ENCODE assay signal across 28 cellular contexts in the genomic region with DNA sequence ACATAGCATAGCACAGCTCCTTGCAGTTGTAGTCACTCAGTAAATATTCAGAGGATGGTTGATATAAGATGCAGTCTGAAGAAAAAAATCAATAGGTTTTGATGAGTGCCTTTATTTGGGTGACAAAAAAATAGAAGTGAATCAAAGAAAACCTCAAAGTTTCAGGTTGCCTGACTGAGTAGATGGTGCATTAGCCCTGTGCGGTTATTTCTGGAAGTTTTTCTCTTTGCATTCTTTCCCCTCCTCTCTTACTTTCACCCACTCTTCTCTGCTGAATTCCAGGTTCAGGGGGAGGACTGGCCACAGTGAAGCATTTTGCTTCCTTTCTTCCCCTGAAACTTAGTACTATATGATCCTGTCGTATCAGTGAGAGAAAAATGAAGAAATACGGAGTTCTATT. TPM values are rescaled to one million over a fixed set of nuclear protein-coding genes. Genes with fewer than 3 reads are reported as not detected.
A peak's percentile ranks its signal among the peaks of the same experiment; 100 is the strongest.
DNase-seq lines count a peak whose midpoint lies in the region; ATAC-seq, FAIRE-seq and TF ChIP-seq lines count a peak whose summit lies in the region.
"Had no signal": no experiment of that assay in that cellular context is flagged by ENCODE, and none has a peak within 500 bp of the region (broad histone marks: within the 10 kb centered on the region; RNA-seq: fewer than 3 reads in every experiment).

No MANE protein-coding gene starts in this region.

- no peak for ATAC-seq in HG03175 (IDR thresholded peaks at IDR 0.05; ENCODE audit: unreplicated experiment)
- no peak for ATAC-seq in HG03442 (IDR thresholded peaks at IDR 0.05; ENCODE audit: unreplicated experiment)
- ATAC-seq: GM12878 had no signal

- H3K27me3 ChIP-seq in KMS-11 (ENCODE audit: insufficient read depth, low read depth), result no peaks in the 10 kb centered on the region
- H3K27me3 ChIP-seq in astrocyte (ENCODE audit: insufficient read depth, low read length), result no peaks in the 10 kb centered on the region
- H3K27me3 ChIP-seq in neural progenitor cell, result no peaks in the 10 kb centered on the region
- H3K27me3 ChIP-seq: BLaER1 had no signal

- H3K9me3 ChIP-seq in astrocyte (ENCODE audit: insufficient read depth, low read depth, low read length) (no peaks in the 10 kb centered on the region), neural progenitor cell (ENCODE audit: low read depth) (no peaks in the 10 kb centered on the region)
- H3K9me3 ChIP-seq: BE2C, BLaER1 had no signal

- no peak overlapping the region for H2AFZ ChIP-seq in KMS-11 (ENCODE audit: low read depth)
- H2AFZ ChIP-seq in astrocyte (ENCODE audit: low read depth, low read length), result no peak overlapping the region
- H2AFZ ChIP-seq in neural progenitor cell (replicated peaks), result peak overlapping the region; percentile 18

- H3K4me3 ChIP-seq in KMS-11 (IDR thresholded peaks at IDR 0.05; ENCODE audit: insufficient read depth, low read depth, low read length) (no peak overlapping the region), astrocyte (ENCODE audit: insufficient read depth, low read depth, low read length) (no peak overlapping the region), neural progenitor cell (no peak overlapping the region)
- H3K4me3 ChIP-seq: BLaER1, GM12878 had no signal

- H3K36me3 ChIP-seq in KMS-11 (ENCODE audit: insufficient read depth), result no peaks in the 10 kb centered on the region
- no peaks in the 10 kb centered on the region for H3K36me3 ChIP-seq in astrocyte (ENCODE audit: insufficient read depth, low read length)
- H3K36me3 ChIP-seq in neural progenitor cell, result no peaks in the 10 kb centered on the region
- H3K36me3 ChIP-seq: BE2C, BLaER1 had no signal

- H3K4me3 Mint-ChIP-seq in astrocyte (ENCODE audit: unreplicated experiment), result no peak overlapping the region
- no peak overlapping the region for H3K4me3 Mint-ChIP-seq in neural progenitor cell
- H3K4me3 Mint-ChIP-seq: CD14-positive monocyte; CD4-positive, alpha-beta memory T cell; CD4-positive, CD25-positive, alpha-beta regulatory T cell; CD8-positive, alpha-beta memory T cell had no signal

- H4K20me1 ChIP-seq in KMS-11 (ENCODE audit: insufficient read depth) (no peaks in the 10 kb centered on the region), astrocyte (ENCODE audit: insufficient read depth, low read length) (no peaks in the 10 kb centered on the region), neural progenitor cell (ENCODE audit: low read depth) (no peaks in the 10 kb centered on the region)
- H4K20me1 ChIP-seq: BLaER1 had no signal

- no peaks in the 10 kb centered on the region for H3K9me3 Mint-ChIP-seq in astrocyte (ENCODE audit: unreplicated experiment)
- no peaks in the 10 kb centered on the region for H3K9me3 Mint-ChIP-seq in neural progenitor cell

- H3K4me2 ChIP-seq in KMS-11 (peak overlapping the region; percentile 59), astrocyte (ENCODE audit: low read length) (no peak overlapping the region), neural progenitor cell (no peak overlapping the region)
- H3K4me2 ChIP-seq: BLaER1 had no signal

- no peaks in the 10 kb centered on the region for H3F3A ChIP-seq in neural progenitor cell (ENCODE audit: low read depth)

- H3K4me1 Mint-ChIP-seq in astrocyte (ENCODE audit: low read depth, unreplicated experiment) (peaks cover 14% of the 10 kb centered on the region), neural progenitor cell (no peaks in the 10 kb centered on the region)
- H3K4me1 Mint-ChIP-seq: CD14-positive monocyte; CD4-positive, alpha-beta memory T cell; CD4-positive, CD25-positive, alpha-beta regulatory T cell; CD8-positive, alpha-beta memory T cell had no signal

- H3K9ac ChIP-seq in KMS-11, result no peak overlapping the region
- H3K9ac ChIP-seq in astrocyte (ENCODE audit: low read length), result no peak overlapping the region
- H3K9ac ChIP-seq in neural progenitor cell, result no peak overlapping the region
- H3K9ac ChIP-seq: BLaER1 had no signal

- H3K36me3 Mint-ChIP-seq in astrocyte (ENCODE audit: low read depth, unreplicated experiment) (no peaks in the 10 kb centered on the region), neural progenitor cell (no peaks in the 10 kb centered on the region)
- H3K36me3 Mint-ChIP-seq: CD14-positive monocyte; CD4-positive, alpha-beta memory T cell; CD4-positive, CD25-positive, alpha-beta regulatory T cell; CD8-positive, alpha-beta memory T cell had no signal

- H3K27me3 Mint-ChIP-seq in astrocyte (ENCODE audit: low read depth, unreplicated experiment), result no peaks in the 10 kb centered on the region
- H3K27me3 Mint-ChIP-seq in neural progenitor cell (ENCODE audit: insufficient read depth, low read depth), result no peaks in the 10 kb centered on the region
- H3K27me3 Mint-ChIP-seq: CD4-positive, alpha-beta memory T cell; CD4-positive, CD25-positive, alpha-beta regulatory T cell; CD8-positive, alpha-beta memory T cell had no signal

- FAIRE-seq in astrocyte (lab: Jason Lieb, UNC), result no peak
- FAIRE-seq: A204.1, GM12878, GM12892, GM18507 had no signal

- H3K27ac Mint-ChIP-seq in astrocyte (ENCODE audit: unreplicated experiment), result no peak overlapping the region
- H3K27ac Mint-ChIP-seq in neural progenitor cell, result no peak overlapping the region
- H3K27ac Mint-ChIP-seq: CD14-positive monocyte; CD4-positive, alpha-beta memory T cell; CD4-positive, CD25-positive, alpha-beta regulatory T cell; CD8-positive, alpha-beta memory T cell had no signal

- H3K79me2 ChIP-seq in KMS-11 (ENCODE audit: insufficient read depth, low read depth) (no peaks in the 10 kb centered on the region), astrocyte (ENCODE audit: insufficient read depth, low read length) (peaks cover 13% of the 10 kb centered on the region), neural progenitor cell (ENCODE audit: low read depth) (no peaks in the 10 kb centered on the region)

- peak; percentile 54 for DNase-seq in astrocyte (ENCODE audit: low read depth)
- DNase-seq in neural progenitor cell (ENCODE audit: low spot score), result no peak
- no peak for DNase-seq in NCI-H446 treated with DMSO at 0.1 percent for 48 hours (lab: John Stamatoyannopoulos, UW)
- DNase-seq: 8988T; ACHN; BE2C; C1 segment of cervical spinal cord; CD4-positive, alpha-beta memory T cell; CD4-positive, CD25-positive, alpha-beta regulatory T cell; CD8-positive, alpha-beta memory T cell; COR-L47; DMS 273 treated with DMSO at 0.1 percent for 48 hours; DMS153; DMS53; DMS79; DND-41; EL; GDM1 had no signal

- TF ChIP-seq CTCF in KMS-11 (conservative IDR thresholded peaks at IDR 0.05; ENCODE audit: low read depth, low read length), result no peak
- TF ChIP-seq CTCF in astrocyte (IDR thresholded peaks at IDR 0.05; ENCODE audit: insufficient read depth, low read depth, low read length), result no peak
- TF ChIP-seq CTCF in neural progenitor cell (IDR thresholded peaks at IDR 0.05), result no peak

- H3K27ac ChIP-seq in KMS-11, result no peak overlapping the region; the same call in 1 of the 2 replicates
- no peak overlapping the region for H3K27ac ChIP-seq in astrocyte (ENCODE audit: low read depth, low read length)
- H3K27ac ChIP-seq in neural progenitor cell, result no peak overlapping the region
- H3K27ac ChIP-seq: BLaER1 had no signal

- H3K4me1 ChIP-seq in KMS-11 (ENCODE audit: low read depth, poor library complexity, severe bottlenecking), result peaks cover 29% of the 10 kb centered on the region
- H3K4me1 ChIP-seq in astrocyte (ENCODE audit: insufficient read depth, low read length), result peaks cover 20% of the 10 kb centered on the region
- H3K4me1 ChIP-seq in neural progenitor cell, result no peaks in the 10 kb centered on the region
- H3K4me1 ChIP-seq: BE2C, BLaER1 had no signal

RNA-seq across cellular contexts. Expression of a gene that starts 28.6 kb away (rescaled TPM):
- total RNA-seq in astrocyte (0.87 and 1.4 TPM in 2 replicates), neural progenitor cell (ENCODE audit: low replicate concordance) (0.22 and 4.5 TPM in 2 replicates)
- total RNA-seq: CD4-positive, alpha-beta memory T cell; CD4-positive, CD25-positive, alpha-beta regulatory T cell; CD8-positive, alpha-beta memory T cell; G401; GM12878 had no signal
